30 cellular contexts compared by ENCODE assay signal in genomic region chr17:81802048-81802758, GRCh38. TPM values are rescaled to one million over a fixed set of nuclear protein-coding genes. Genes with fewer than 3 reads are reported as not detected.
DNase-seq lines count a peak whose midpoint lies in the region; ATAC-seq and TF ChIP-seq lines count a peak whose summit lies in the region.
"Had no signal": no experiment of that assay in that cellular context is flagged by ENCODE, and none has a peak within 500 bp of the region (broad histone marks: within the 10 kb centered on the region; RNA-seq: fewer than 3 reads in every experiment).

No MANE protein-coding gene starts in this region.

- H3K4me3 Mint-ChIP-seq in Caco-2 (ENCODE audit: unreplicated experiment) (peak overlapping the region; percentile 25), WTC11 (peak overlapping the region; percentile 47), mesothelial cell of epicardium (peak overlapping the region; percentile 38)

- H3K27me3 ChIP-seq in Caco-2 (replicated peaks; ENCODE audit: control insufficient read depth, insufficient read depth, low read length) = no peaks in the 10 kb centered on the region
- peaks cover 20 to 63% (median 63%) of the 10 kb centered on the region in 3 experiments for H3K27me3 ChIP-seq in neuronal stem cell (ENCODE audit: control insufficient read depth in 3 of 3, insufficient read depth in 3 of 3, low read depth in 1 of 3, low read length in 3 of 3)

- H3K27me3 Mint-ChIP-seq in Caco-2 (ENCODE audit: insufficient read depth, unreplicated experiment) = peaks cover 18% of the 10 kb centered on the region
- peaks cover 64% of the 10 kb centered on the region for H3K27me3 Mint-ChIP-seq in WTC11 (ENCODE audit: low read depth)
- H3K27me3 Mint-ChIP-seq in mesothelial cell of epicardium (ENCODE audit: low read depth) = peaks cover 67% of the 10 kb centered on the region

- H4K91ac ChIP-seq in neuronal stem cell (ENCODE audit: low read depth, low read length, poor library complexity) = no peak overlapping the region

- H2BK12ac ChIP-seq in neuronal stem cell (ENCODE audit: low read length) = no peak overlapping the region

- H3K9me3 ChIP-seq in Caco-2 = no peaks in the 10 kb centered on the region
- peaks cover 4 to 14% of the 10 kb centered on the region in 2 donors for H3K9me3 ChIP-seq in neuronal stem cell (replicated peaks in 1 of 2; ENCODE audit: control insufficient read depth in 2 of 2, insufficient read depth in 1 of 2, low read depth in 1 of 2, low read length in 2 of 2)
- H3K9me3 ChIP-seq: A549, MG63 had no signal

- WGBS in neuronal stem cell (ENCODE audit: extremely low coverage in 2 of 2, insufficient read length in 2 of 2, insufficient replicate concordance in 1 of 2), 2 donors = no CpG with 5 or more reads among the region's 9 CpGs

- H3K27ac Mint-ChIP-seq in Caco-2 (ENCODE audit: unreplicated experiment) = no peak overlapping the region
- no peak overlapping the region for H3K27ac Mint-ChIP-seq in WTC11
- no peak overlapping the region for H3K27ac Mint-ChIP-seq in mesothelial cell of epicardium

- no peak overlapping the region for H3K4me2 ChIP-seq in neuronal stem cell (ENCODE audit: insufficient read depth, low read length, poor library complexity, severe bottlenecking)
- H3K4me2 ChIP-seq: A549 had no signal

- TF ChIP-seq CTCF in Caco-2 (IDR thresholded peaks at IDR 0.05; ENCODE audit: insufficient read depth in 1 of 2, low read depth in 1 of 2, low read length in 1 of 2, severe bottlenecking in 1 of 2, unreplicated experiment in 1 of 2) (no peak), WTC11 (IDR thresholded peaks at IDR 0.05) (no peak), mesothelial cell of epicardium (IDR thresholded peaks at IDR 0.05; ENCODE audit: unreplicated experiment) (no peak)

- H3K18ac ChIP-seq in neuronal stem cell (ENCODE audit: low read length) = no peak overlapping the region

- CTCF ChIA-PET in Caco-2 (lab: Charles Lee) = interaction anchor here (0.6 kb wide), 1 partner anchor 914 kb away, joined by 6 read pairs; the partner anchor contains the start of gene FN3KRP
- CTCF ChIA-PET in WTC11 (lab: Charles Lee) = no interaction called here

- H3K4ac ChIP-seq in neuronal stem cell (ENCODE audit: low read length) = no peak overlapping the region

- H3K27ac ChIP-seq in neuronal stem cell (replicated peaks; ENCODE audit: low read length) = no peak overlapping the region
- H3K27ac ChIP-seq: A549, SJSA1 had no signal

- peaks cover 2% of the 10 kb centered on the region for H3K79me1 ChIP-seq in neuronal stem cell (ENCODE audit: low read depth, low read length)

- H3K9ac ChIP-seq in neuronal stem cell (ENCODE audit: low read depth, low read length, poor library complexity) = no peak overlapping the region

- H3K14ac ChIP-seq in neuronal stem cell (ENCODE audit: low read length) = peak overlapping the region; percentile 38

- no TSS peak for BruUV-seq in Caco-2 (replicated peaks; lab: Mats Ljungman, UMichigan)

- H3K23ac ChIP-seq in neuronal stem cell (ENCODE audit: low read depth, low read length, poor library complexity) = peak overlapping the region; percentile 31

- peak overlapping the region; percentile 96 for H2AK5ac ChIP-seq in neuronal stem cell (ENCODE audit: low read depth, low read length)

- POLR2A ChIA-PET in Caco-2 (lab: Charles Lee) (no interaction called here), WTC11 (lab: Charles Lee) (no interaction called here)

- H2AFZ ChIP-seq in neuronal stem cell (ENCODE audit: low read length) = no peak overlapping the region

- H3K36me3 Mint-ChIP-seq in Caco-2 (ENCODE audit: insufficient read depth, unreplicated experiment) (no peaks in the 10 kb centered on the region), WTC11 (no peaks in the 10 kb centered on the region), mesothelial cell of epicardium (no peaks in the 10 kb centered on the region)
- H3K36me3 Mint-ChIP-seq: CD8-positive, alpha-beta memory T cell had no signal

- H3K9me3 Mint-ChIP-seq in Caco-2 (ENCODE audit: unreplicated experiment) (peaks cover 9% of the 10 kb centered on the region), WTC11 (peaks cover 10% of the 10 kb centered on the region), mesothelial cell of epicardium (peaks cover 4% of the 10 kb centered on the region)
- H3K9me3 Mint-ChIP-seq: CD8-positive, alpha-beta memory T cell had no signal

- H2BK5ac ChIP-seq in neuronal stem cell (ENCODE audit: low read length) = peak overlapping the region; percentile 60

- H2BK15ac ChIP-seq in neuronal stem cell (ENCODE audit: low read length) = no peak overlapping the region

- H3K4me3 ChIP-seq in Caco-2 (ENCODE audit: low read depth, low read length) (no peak overlapping the region), neuronal stem cell (ENCODE audit: low read length in 2 of 2) (no peak overlapping the region)
- H3K4me3 ChIP-seq: A549, MG63, SJSA1 had no signal

- ATAC-seq in WTC11 = no peak
- ATAC-seq: A549, PC-3, Right ventricle myocardium inferior had no signal

- peaks cover 14% of the 10 kb centered on the region for H3K4me1 ChIP-seq in Caco-2
- H3K4me1 ChIP-seq in neuronal stem cell (ENCODE audit: control insufficient read depth in 2 of 2, insufficient read depth in 1 of 2, low read depth in 1 of 2, low read length in 2 of 2) = peaks cover 2 to 7% of the 10 kb centered on the region in 2 donors

- no peak overlapping the region for H2BK120ac ChIP-seq in neuronal stem cell (ENCODE audit: low read depth, low read length)

- intact Hi-C loops in Caco-2 (cut with micrococcal nuclease; ENCODE audit: unreplicated experiment) = no loop called here

- H3K4me1 Mint-ChIP-seq in Caco-2 (ENCODE audit: low read depth, unreplicated experiment) = peaks cover 6% of the 10 kb centered on the region
- H3K4me1 Mint-ChIP-seq in WTC11 = no peaks in the 10 kb centered on the region
- H3K4me1 Mint-ChIP-seq in mesothelial cell of epicardium = peaks cover 6% of the 10 kb centered on the region

- H4K8ac ChIP-seq in neuronal stem cell (ENCODE audit: low read depth, low read length) = no peak overlapping the region

- DNase-seq in Caco-2 (no peak), WTC11 (ENCODE audit: low spot score) (no peak), mesothelial cell of epicardium (ENCODE audit: low spot score in 2 of 2, unreplicated experiment in 2 of 2) (peak in 1 of 2 experiments; percentile 13), neuronal stem cell (ENCODE audit: low spot score) (no peak), SKM-1 treated with dmso at 0.1 percent for 144 hours (lab: John Stamatoyannopoulos, UW; ENCODE audit: unreplicated experiment) (no peak), LoVo (ENCODE audit: low spot score) (no peak)
- no peak for DNase-seq in central memory CD4-positive, alpha-beta T cell
- DNase-seq in stimulated activated CD4-positive, alpha-beta T cell treated with anti-CD3 and anti-CD28 coated beads, Interleukin-2, amount 100 ng/mL, for 24 hours = no peak
- DNase-seq: AML-193; C1 segment of cervical spinal cord; Calu3; CD8-positive, alpha-beta memory T cell; DMS79 treated with DMSO at 0.1 percent for 48 hours; GF-D8; KBM-7; MG63; NCI-H1105 treated with DMSO at 0.1 percent for 48 hours; NCI-H146; NCI-H2029; NCI-H446; NCI-H526; NCI-H82; NK-92 treated with Interleukin-12 subunit alpha and Interleukin-12 subunit beta, amount 100 ng/mL, for 24 hours; PC-3 had no signal

- no peaks in the 10 kb centered on the region for H3K36me3 ChIP-seq in Caco-2 (ENCODE audit: control insufficient read depth, insufficient read depth, low read length)
- no peaks in the 10 kb centered on the region for H3K36me3 ChIP-seq in neuronal stem cell (replicated peaks in 1 of 2; ENCODE audit: control insufficient read depth in 2 of 2, insufficient read depth in 2 of 2, low read length in 2 of 2)
- H3K36me3 ChIP-seq: MG63, SJSA1 had no signal

TF ChIP-seq in WTC11, 78 proteins besides CTCF, POLR2A, EP300 and RAD21 (continues in another document):
- no peak for TF ChIP-seq USF1 (CRISPR knock-in tag; IDR thresholded peaks at IDR 0.05)
- TF ChIP-seq SOX15 (CRISPR knock-in tag; IDR thresholded peaks at IDR 0.05) = no peak
- TF ChIP-seq IRF2 (CRISPR knock-in tag; IDR thresholded peaks at IDR 0.05; ENCODE audit: borderline replicate concordance, low read depth) = no peak
- no peak for TF ChIP-seq GTF2I (CRISPR knock-in tag; conservative IDR thresholded peaks at IDR 0.05)
- no peak for TF ChIP-seq CREB1 (CRISPR knock-in tag; IDR thresholded peaks at IDR 0.05)
- no peak for TF ChIP-seq ETV6 (CRISPR knock-in tag; IDR thresholded peaks at IDR 0.05)
- no peak for TF ChIP-seq SP1 (CRISPR knock-in tag; conservative IDR thresholded peaks at IDR 0.05)
- TF ChIP-seq FOXK1 (CRISPR knock-in tag; IDR thresholded peaks at IDR 0.05) = no peak

RNA-seq across cellular contexts. Expression of gene GCGR, which starts 1.7 kb away (rescaled TPM):
- total RNA-seq in Caco-2 (2022) = 0.91 and 1.0 TPM in 2 replicates
- total RNA-seq in WTC11 (2021) = 0.85 to 1.4 TPM (median 1.4 TPM) in 3 replicates
- total RNA-seq in mesothelial cell of epicardium = 0.18 to 0.74 TPM (median 0.66 TPM) in 3 replicates
- 0.40 TPM for polyA plus RNA-seq in neuronal stem cell (2013, experiment 1 of 2)
- polyA plus RNA-seq in neuronal stem cell (2013, experiment 2 of 2) = 0.50 TPM
- total RNA-seq: CD8-positive, alpha-beta memory T cell; HT1080; LHCN-M2; Right ventricle myocardium inferior; SJSA1 had no signal
- polyA plus RNA-seq: CD8-positive, alpha-beta memory T cell had no signal

RNA-seq across cellular contexts. Expression of gene MCRIP1, which starts 30.9 kb away (rescaled TPM):
- total RNA-seq in Caco-2 (2022) = 59.7 and 60.0 TPM in 2 replicates
- 126 to 144 TPM (median 131 TPM) in 3 replicates for total RNA-seq in WTC11 (2021)
- 96.2 to 104 TPM (median 103 TPM) in 3 replicates for total RNA-seq in mesothelial cell of epicardium
- 145 TPM for polyA plus RNA-seq in neuronal stem cell (2013, experiment 1 of 2)
- 137 TPM for polyA plus RNA-seq in neuronal stem cell (2013, experiment 2 of 2)

RNA-seq across cellular contexts. Expression of gene PPP1R27, which starts 32.6 kb away (rescaled TPM):
- 0.93 TPM in 1 of 2 replicates, not detected in the other for total RNA-seq in Caco-2 (2022)
- not detected in 3 replicates for total RNA-seq in WTC11 (2021)
- 0.35 TPM in 1 of 3 replicates, not detected in the others for total RNA-seq in mesothelial cell of epicardium
- polyA plus RNA-seq in neuronal stem cell (2013, experiment 1 of 2) = 0.20 TPM
- polyA plus RNA-seq in neuronal stem cell (2013, experiment 2 of 2) = 0.21 TPM
- total RNA-seq: Calu3; CD8-positive, alpha-beta memory T cell; H7; LHCN-M2; PC-3; Right ventricle myocardium inferior; SJSA1 had no signal
- polyA plus RNA-seq: CD8-positive, alpha-beta memory T cell had no signal

RNA-seq across cellular contexts. Expression of gene P4HB, which starts 58.1 kb away (rescaled TPM):
- 895 and 958 TPM in 2 replicates for total RNA-seq in Caco-2 (2022)
- 343 to 380 TPM (median 360 TPM) in 3 replicates for total RNA-seq in WTC11 (2021)
- total RNA-seq in mesothelial cell of epicardium = 405 to 433 TPM (median 421 TPM) in 3 replicates
- polyA plus RNA-seq in neuronal stem cell (2013, experiment 1 of 2) = 321 TPM
- polyA plus RNA-seq in neuronal stem cell (2013, experiment 2 of 2) = 298 TPM
